Comparison of ENCODE assay signal across 8 cellular contexts in genomic region chr22:35430897-35431322, GRCh38. TPM values are rescaled to one million over a fixed set of nuclear protein-coding genes. Genes with fewer than 3 reads are reported as not detected.
A peak's percentile ranks its signal among the peaks of the same experiment; 100 is the strongest.
DNase-seq lines count a peak whose midpoint lies in the region; ATAC-seq and TF ChIP-seq lines count a peak whose summit lies in the region.

No MANE protein-coding gene starts in this region.

- no peak overlapping the region for H3K4me3 ChIP-seq in right lobe of liver

- intact Hi-C loops in right lobe of liver (cut with DNase I), result loop anchor here (5.0 kb wide), 1 partner anchor 151 kb away; no protein-coding TSS in a partner anchor

- ATAC-seq in right lobe of liver (peak; percentile 98 to 100 (median 99)), HG03159 (IDR thresholded peaks at IDR 0.05; ENCODE audit: unreplicated experiment) (no peak)

- 28% methylated on average over 2 of the region's 14 CpGs for WGBS in right lobe of liver (ENCODE audit: insufficient coverage, low coverage, low lambda C conversion rate, missing lambda C conversion rate)

- no peak overlapping the region for H3K27ac ChIP-seq in right lobe of liver

- peaks cover 0 to 4% (median 2%) of the 10 kb centered on the region in 4 donors for H3K9me3 ChIP-seq in right lobe of liver

- peak; percentile 95 to 99 (median 97) for TF ChIP-seq CTCF in right lobe of liver (IDR thresholded peaks at IDR 0.05)

- peaks cover 0 to 10% (median 0%) of the 10 kb centered on the region in 4 donors for H3K4me1 ChIP-seq in right lobe of liver

- H3K27me3 ChIP-seq in right lobe of liver, result no peaks in the 10 kb centered on the region

- no peak for TF ChIP-seq POLR2A in right lobe of liver (IDR thresholded peaks at IDR 0.05)

- H3K36me3 ChIP-seq in right lobe of liver, result no peaks in the 10 kb centered on the region

- DNase-seq in DMS79 treated with DMSO at 0.1 percent for 48 hours (lab: John Stamatoyannopoulos, UW) (peak; percentile 25), DMS79 (lab: John Stamatoyannopoulos, UW) (no peak), NCI-H2171 (lab: John Stamatoyannopoulos, UW) (peak; percentile 70), dedifferentiated amniotic fluid mesenchymal stem cell (ENCODE audit: extremely low spot score) (peak; percentile 91), right lobe of liver (peak; percentile 84 to 92 (median 87))
- DNase-seq in activated CD4-positive, alpha-beta T cell treated with anti-CD3 and anti-CD28 coated beads, Interleukin-2, amount 50 U/mL, for 24 hours (ENCODE audit: low read depth in 1 of 2, low spot score in 1 of 2), result peak; percentile 49
- peak; percentile 39 for DNase-seq in stimulated activated CD4-positive, alpha-beta T cell treated with anti-CD3 and anti-CD28 coated beads, Interleukin-2, amount 100 ng/mL, for 4 hours (ENCODE audit: low read depth)

RNA-seq across cellular contexts. Expression of gene MCM5, which starts 31.0 kb away (rescaled TPM):
- total RNA-seq in right lobe of liver, result 10 to 100 TPM in 4 of 6 experiments, 1 to 10 TPM in 2; 6.7 to 35.9 (median 13.4) TPM

RNA-seq across cellular contexts. Expression of gene HMOX1, which starts 50.0 kb away (rescaled TPM):
- 100 to 1,000 TPM in 1 of 6 experiments, 10 to 100 TPM in 5; 15.7 to 255 (median 47.2) TPM for total RNA-seq in right lobe of liver
